16 cellular contexts compared by ENCODE assay signal in the genomic region with DNA sequence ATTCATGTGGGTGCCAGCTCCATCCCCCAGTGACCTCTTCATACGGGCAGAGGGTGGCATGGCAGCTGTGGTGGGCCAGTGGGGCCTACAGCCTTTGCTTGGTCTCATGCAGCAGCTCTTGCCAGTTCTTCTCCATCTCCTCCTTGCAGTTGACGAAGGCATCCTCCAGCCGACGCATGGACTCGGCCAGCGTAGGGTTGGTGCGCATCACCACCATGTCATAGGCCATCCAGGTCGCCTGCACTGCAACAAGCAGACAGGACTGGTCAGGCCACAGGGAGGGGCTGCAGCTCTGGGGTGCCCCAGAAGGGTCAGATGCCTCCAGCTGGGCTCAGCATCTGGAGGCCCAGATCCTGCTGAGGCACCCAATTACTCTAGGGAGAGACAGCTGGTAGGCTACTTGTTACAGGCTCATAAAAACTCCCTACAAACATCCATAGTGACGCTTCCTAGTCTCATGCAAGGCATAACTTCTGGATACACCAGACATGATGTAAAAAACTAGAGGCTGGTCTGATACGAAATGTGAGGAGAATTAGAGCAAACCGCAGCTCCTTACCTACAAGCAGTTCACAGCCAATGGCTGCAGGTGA. TPM values are rescaled to one million over a fixed set of nuclear protein-coding genes. Genes with fewer than 3 reads are reported as not detected.
DNase-seq lines count a peak whose midpoint lies in the region; ATAC-seq lines count a peak whose summit lies in the region.
"Had no signal": no experiment of that assay in that cellular context is flagged by ENCODE, and none has a peak within 500 bp of the region (broad histone marks: within the 10 kb centered on the region; RNA-seq: fewer than 3 reads in every experiment).

No MANE protein-coding gene starts in this region.

- H3K4me3 ChIP-seq in CD4-positive, CD25-positive, alpha-beta regulatory T cell (ENCODE audit: low read depth, low read length): no peak overlapping the region
- no peak overlapping the region for H3K4me3 ChIP-seq in neuronal stem cell (ENCODE audit: low read length in 2 of 2)
- H3K4me3 ChIP-seq: BLaER1 treated with 17β-estradiol and CSF1 and Interleukin-3, amounts not matched to agents 10 nM and 100 nM; K562 had no signal

- peaks cover 28% of the 10 kb centered on the region for H3K4me1 ChIP-seq in CD4-positive, CD25-positive, alpha-beta regulatory T cell (ENCODE audit: control insufficient read depth, insufficient read depth, low read length, poor library complexity, severe bottlenecking)
- no peaks in the 10 kb centered on the region for H3K4me1 ChIP-seq in neuronal stem cell (ENCODE audit: control insufficient read depth in 2 of 2, insufficient read depth in 1 of 2, low read depth in 1 of 2, low read length in 2 of 2)
- H3K4me1 ChIP-seq: Caco-2 had no signal

- no peaks in the 10 kb centered on the region for H3K27me3 ChIP-seq in CD4-positive, CD25-positive, alpha-beta regulatory T cell (ENCODE audit: control insufficient read depth, insufficient read depth, low read length)
- H3K27me3 ChIP-seq in neuronal stem cell (ENCODE audit: control insufficient read depth in 3 of 3, insufficient read depth in 3 of 3, low read depth in 1 of 3, low read length in 3 of 3): peaks cover 0 to 21% (median 0%) of the 10 kb centered on the region in 3 experiments

- no peak overlapping the region for H4K8ac ChIP-seq in neuronal stem cell (ENCODE audit: low read depth, low read length)

- no peaks in the 10 kb centered on the region for H3K36me3 ChIP-seq in CD4-positive, CD25-positive, alpha-beta regulatory T cell (ENCODE audit: control insufficient read depth, insufficient read depth, low read length)
- no peaks in the 10 kb centered on the region for H3K36me3 ChIP-seq in neuronal stem cell (replicated peaks in 1 of 2; ENCODE audit: control insufficient read depth in 2 of 2, insufficient read depth in 2 of 2, low read length in 2 of 2)
- H3K36me3 ChIP-seq: BLaER1 treated with 17β-estradiol and CSF1 and Interleukin-3, amounts not matched to agents 10 nM and 100 nM had no signal

- no peak overlapping the region for H3K27ac ChIP-seq in CD4-positive, CD25-positive, alpha-beta regulatory T cell (ENCODE audit: insufficient read depth, low read length, poor library complexity, severe bottlenecking)
- no peak overlapping the region for H3K27ac ChIP-seq in neuronal stem cell (replicated peaks; ENCODE audit: low read length)
- H3K27ac ChIP-seq: BLaER1 treated with 17β-estradiol and CSF1 and Interleukin-3, amounts not matched to agents 10 nM and 100 nM had no signal

- no peak overlapping the region for H3K14ac ChIP-seq in neuronal stem cell (ENCODE audit: low read length)

- no peak overlapping the region for H2AFZ ChIP-seq in neuronal stem cell (ENCODE audit: low read length)

- H2BK5ac ChIP-seq in neuronal stem cell (ENCODE audit: low read length): no peak overlapping the region

- no peak overlapping the region for H3K9ac ChIP-seq in neuronal stem cell (ENCODE audit: low read depth, low read length, poor library complexity)

- ATAC-seq in CD4-positive, CD25-positive, alpha-beta regulatory T cell (ENCODE audit: low read depth in 2 of 2): no peak
- no peak for ATAC-seq in GM21619 (IDR thresholded peaks at IDR 0.05; ENCODE audit: unreplicated experiment)
- no peak for ATAC-seq in GM18870 (IDR thresholded peaks at IDR 0.05; ENCODE audit: unreplicated experiment)
- ATAC-seq: K562 had no signal

- no peaks in the 10 kb centered on the region for H3K9me3 ChIP-seq in CD4-positive, CD25-positive, alpha-beta regulatory T cell (ENCODE audit: control insufficient read depth in 2 of 2, low read length in 2 of 2)
- no peaks in the 10 kb centered on the region for H3K9me3 ChIP-seq in neuronal stem cell (replicated peaks in 1 of 2; ENCODE audit: control insufficient read depth in 2 of 2, insufficient read depth in 1 of 2, low read depth in 1 of 2, low read length in 2 of 2)
- H3K9me3 ChIP-seq: BLaER1 treated with 17β-estradiol and CSF1 and Interleukin-3, amounts not matched to agents 10 nM and 100 nM; Caco-2 had no signal

- no peak overlapping the region for H3K18ac ChIP-seq in neuronal stem cell (ENCODE audit: low read length)

- intact Hi-C loops in activated T-helper 1 cell treated with anti-CD3 and anti-CD28 coated beads, Interleukin-12 subunit alpha, Interleukin-12 subunit beta, Interleukin-2, Interleukin-4 antibody, amounts not matched to agents 30 ng/mL and 10 ng/mL and 1 ng/mL, durations not matched to agents 14 hours and 24 hours and 36 hours (cut with micrococcal nuclease): no loop called here

- peaks cover 8% of the 10 kb centered on the region for H3K36me3 Mint-ChIP-seq in T-helper 1 cell treated with Interleukin-12 subunit alpha and Interleukin-12 subunit beta and Interleukin-4 antibody, amounts not matched to agents 30 μg/mL and 1 μg/mL, for 36 hours (ENCODE audit: low read depth)
- H3K36me3 Mint-ChIP-seq in CD4-positive, CD25-positive, alpha-beta regulatory T cell: no peaks in the 10 kb centered on the region
- H3K36me3 Mint-ChIP-seq in activated T-helper 1 cell treated with anti-CD3 and anti-CD28 coated beads, Interleukin-12 subunit alpha, Interleukin-12 subunit beta, Interleukin-2, Interleukin-4 antibody, amounts not matched to agents 30 ng/mL and 10 ng/mL and 1 ng/mL, durations not matched to agents 14 hours and 24 hours and 36 hours (ENCODE audit: low read depth): no peaks in the 10 kb centered on the region

- WGBS in neuronal stem cell (ENCODE audit: extremely low coverage in 2 of 2, insufficient read length in 2 of 2, insufficient replicate concordance in 1 of 2), 2 donors: no CpG with 5 or more reads among the region's 11 CpGs

- no peak overlapping the region for H3K4ac ChIP-seq in neuronal stem cell (ENCODE audit: low read length)

- H2BK120ac ChIP-seq in neuronal stem cell (ENCODE audit: low read depth, low read length): no peak overlapping the region

- DNase-seq in T-helper 1 cell (no peak), neuronal stem cell (ENCODE audit: low spot score) (no peak), AML-193 (lab: John Stamatoyannopoulos, UW) (no peak)
- DNase-seq in CD4-positive, CD25-positive, alpha-beta regulatory T cell: no peak
- no peak for DNase-seq in activated T-helper 1 cell treated with anti-CD3 and anti-CD28 coated beads, Interleukin-12 subunit alpha, Interleukin-12 subunit beta, Interleukin-2, Interleukin-4 antibody, amounts not matched to agents 30 ng/mL and 10 ng/mL and 1 ng/mL, durations not matched to agents 14 hours and 24 hours and 36 hours (ENCODE audit: low spot score)
- DNase-seq: 8988T, Caco-2, GOT3, NCI-H187, NCI-H226, NCI-H524 treated with DMSO at 0.1 percent for 48 hours had no signal

- H3K23ac ChIP-seq in neuronal stem cell (ENCODE audit: low read depth, low read length, poor library complexity): peak overlapping the region; percentile 18

- H2BK15ac ChIP-seq in neuronal stem cell (ENCODE audit: low read length): no peak overlapping the region

- peaks cover 17% of the 10 kb centered on the region for H3K4me1 Mint-ChIP-seq in T-helper 1 cell treated with Interleukin-12 subunit alpha and Interleukin-12 subunit beta and Interleukin-4 antibody, amounts not matched to agents 30 μg/mL and 1 μg/mL, for 36 hours (ENCODE audit: low read depth)
- peaks cover 0 to 29% (median 10%) of the 10 kb centered on the region in 4 donors for H3K4me1 Mint-ChIP-seq in CD4-positive, CD25-positive, alpha-beta regulatory T cell
- peaks cover 11% of the 10 kb centered on the region for H3K4me1 Mint-ChIP-seq in activated T-helper 1 cell treated with anti-CD3 and anti-CD28 coated beads, Interleukin-12 subunit alpha, Interleukin-12 subunit beta, Interleukin-2, Interleukin-4 antibody, amounts not matched to agents 30 ng/mL and 10 ng/mL and 1 ng/mL, durations not matched to agents 14 hours and 24 hours and 36 hours (ENCODE audit: low read depth)

- H3K4me3 Mint-ChIP-seq in T-helper 1 cell treated with Interleukin-12 subunit alpha and Interleukin-12 subunit beta and Interleukin-4 antibody, amounts not matched to agents 30 μg/mL and 1 μg/mL, for 36 hours: peak overlapping the region; percentile 37
- H3K4me3 Mint-ChIP-seq in CD4-positive, CD25-positive, alpha-beta regulatory T cell: peak overlapping the region; percentile 73 to 83 (median 80)
- H3K4me3 Mint-ChIP-seq in activated T-helper 1 cell treated with anti-CD3 and anti-CD28 coated beads, Interleukin-12 subunit alpha, Interleukin-12 subunit beta, Interleukin-2, Interleukin-4 antibody, amounts not matched to agents 30 ng/mL and 10 ng/mL and 1 ng/mL, durations not matched to agents 14 hours and 24 hours and 36 hours: peak overlapping the region; percentile 23

- H3K4me2 ChIP-seq in neuronal stem cell (ENCODE audit: insufficient read depth, low read length, poor library complexity, severe bottlenecking): no peak overlapping the region

- no peak overlapping the region for H3K27ac Mint-ChIP-seq in T-helper 1 cell treated with Interleukin-12 subunit alpha and Interleukin-12 subunit beta and Interleukin-4 antibody, amounts not matched to agents 30 μg/mL and 1 μg/mL, for 36 hours
- peak overlapping the region in 1 of 3 donors; percentile 69 for H3K27ac Mint-ChIP-seq in CD4-positive, CD25-positive, alpha-beta regulatory T cell
- no peak overlapping the region for H3K27ac Mint-ChIP-seq in activated T-helper 1 cell treated with anti-CD3 and anti-CD28 coated beads, Interleukin-12 subunit alpha, Interleukin-12 subunit beta, Interleukin-2, Interleukin-4 antibody, amounts not matched to agents 30 ng/mL and 10 ng/mL and 1 ng/mL, durations not matched to agents 14 hours and 24 hours and 36 hours

- H2BK12ac ChIP-seq in neuronal stem cell (ENCODE audit: low read length): no peak overlapping the region

- no peaks in the 10 kb centered on the region for H3K79me1 ChIP-seq in neuronal stem cell (ENCODE audit: low read depth, low read length)

- no peak overlapping the region for H2AK5ac ChIP-seq in neuronal stem cell (ENCODE audit: low read depth, low read length)

- H3K9me3 Mint-ChIP-seq in T-helper 1 cell treated with Interleukin-12 subunit alpha and Interleukin-12 subunit beta and Interleukin-4 antibody, amounts not matched to agents 30 μg/mL and 1 μg/mL, for 36 hours: no peaks in the 10 kb centered on the region
- H3K9me3 Mint-ChIP-seq in CD4-positive, CD25-positive, alpha-beta regulatory T cell: no peaks in the 10 kb centered on the region
- H3K9me3 Mint-ChIP-seq in activated T-helper 1 cell treated with anti-CD3 and anti-CD28 coated beads, Interleukin-12 subunit alpha, Interleukin-12 subunit beta, Interleukin-2, Interleukin-4 antibody, amounts not matched to agents 30 ng/mL and 10 ng/mL and 1 ng/mL, durations not matched to agents 14 hours and 24 hours and 36 hours: no peaks in the 10 kb centered on the region

- no peaks in the 10 kb centered on the region for H3K27me3 Mint-ChIP-seq in T-helper 1 cell treated with Interleukin-12 subunit alpha and Interleukin-12 subunit beta and Interleukin-4 antibody, amounts not matched to agents 30 μg/mL and 1 μg/mL, for 36 hours (ENCODE audit: low read depth)
- no peaks in the 10 kb centered on the region for H3K27me3 Mint-ChIP-seq in CD4-positive, CD25-positive, alpha-beta regulatory T cell
- H3K27me3 Mint-ChIP-seq in activated T-helper 1 cell treated with anti-CD3 and anti-CD28 coated beads, Interleukin-12 subunit alpha, Interleukin-12 subunit beta, Interleukin-2, Interleukin-4 antibody, amounts not matched to agents 30 ng/mL and 10 ng/mL and 1 ng/mL, durations not matched to agents 14 hours and 24 hours and 36 hours (ENCODE audit: insufficient read depth): peaks cover 3% of the 10 kb centered on the region

- H4K91ac ChIP-seq in neuronal stem cell (ENCODE audit: low read depth, low read length, poor library complexity): no peak overlapping the region

RNA-seq across cellular contexts. Expression of gene KLHDC7B, which starts 5.6 kb away (rescaled TPM):
- total RNA-seq in CD4-positive, CD25-positive, alpha-beta regulatory T cell: 5.9 TPM
- polyA plus RNA-seq in CD4-positive, CD25-positive, alpha-beta regulatory T cell: 10 to 100 TPM in 1 of 4 donors, 1 to 10 TPM in 3; 5.6 to 11.7 (median 8.4) TPM
- total RNA-seq in activated T-helper 1 cell treated with anti-CD3 and anti-CD28 coated beads, Interleukin-12 subunit alpha, Interleukin-12 subunit beta, Interleukin-2, Interleukin-4 antibody, amounts not matched to agents 30 ng/mL and 10 ng/mL and 1 ng/mL, durations not matched to agents 14 hours and 24 hours and 36 hours: 5.5 TPM in 2 replicates
- polyA plus RNA-seq in neuronal stem cell (2013, experiment 1 of 2): 0.01 TPM
- 0.01 TPM for polyA plus RNA-seq in neuronal stem cell (2013, experiment 2 of 2)

RNA-seq across cellular contexts. Expression of gene SYCE3, which starts 11.5 kb away (rescaled TPM):
- not detected for total RNA-seq in CD4-positive, CD25-positive, alpha-beta regulatory T cell
- not detected for polyA plus RNA-seq in CD4-positive, CD25-positive, alpha-beta regulatory T cell
- total RNA-seq in activated T-helper 1 cell treated with anti-CD3 and anti-CD28 coated beads, Interleukin-12 subunit alpha, Interleukin-12 subunit beta, Interleukin-2, Interleukin-4 antibody, amounts not matched to agents 30 ng/mL and 10 ng/mL and 1 ng/mL, durations not matched to agents 14 hours and 24 hours and 36 hours: 0.83 TPM in 1 of 2 replicates, not detected in the other
- polyA plus RNA-seq in neuronal stem cell (2013, experiment 1 of 2): 1.7 TPM
- 1.6 TPM for polyA plus RNA-seq in neuronal stem cell (2013, experiment 2 of 2)
- total RNA-seq: Caco-2, K562 had no signal

RNA-seq across cellular contexts. Expression of gene TYMP, which starts 21.4 kb away (rescaled TPM):
- total RNA-seq in CD4-positive, CD25-positive, alpha-beta regulatory T cell: 46.9 TPM
- 10 to 100 TPM; 29.2 to 65.2 (median 44.4) TPM for polyA plus RNA-seq in CD4-positive, CD25-positive, alpha-beta regulatory T cell
- 57.2 and 59.9 TPM in 2 replicates for total RNA-seq in activated T-helper 1 cell treated with anti-CD3 and anti-CD28 coated beads, Interleukin-12 subunit alpha, Interleukin-12 subunit beta, Interleukin-2, Interleukin-4 antibody, amounts not matched to agents 30 ng/mL and 10 ng/mL and 1 ng/mL, durations not matched to agents 14 hours and 24 hours and 36 hours
- polyA plus RNA-seq in neuronal stem cell (2013, experiment 1 of 2): 3.0 TPM
- polyA plus RNA-seq in neuronal stem cell (2013, experiment 2 of 2): 2.9 TPM

RNA-seq across cellular contexts. Expression of gene SCO2, which starts 25.9 kb away (rescaled TPM):
- total RNA-seq in CD4-positive, CD25-positive, alpha-beta regulatory T cell: 14.6 TPM
- 10 to 100 TPM in 1 of 4 donors, 1 to 10 TPM in 3; 6.4 to 10.4 (median 7.7) TPM for polyA plus RNA-seq in CD4-positive, CD25-positive, alpha-beta regulatory T cell
- total RNA-seq in activated T-helper 1 cell treated with anti-CD3 and anti-CD28 coated beads, Interleukin-12 subunit alpha, Interleukin-12 subunit beta, Interleukin-2, Interleukin-4 antibody, amounts not matched to agents 30 ng/mL and 10 ng/mL and 1 ng/mL, durations not matched to agents 14 hours and 24 hours and 36 hours: 8.7 and 14.8 TPM in 2 replicates
- 0.50 TPM for polyA plus RNA-seq in neuronal stem cell (2013, experiment 1 of 2)
- 0.90 TPM for polyA plus RNA-seq in neuronal stem cell (2013, experiment 2 of 2)

RNA-seq across cellular contexts. Expression of gene CPT1B, which starts 27.0 kb away (rescaled TPM):
- total RNA-seq in CD4-positive, CD25-positive, alpha-beta regulatory T cell: 71.8 TPM
- polyA plus RNA-seq in CD4-positive, CD25-positive, alpha-beta regulatory T cell: under 1 TPM in 3 of 4 donors, not detected in 1; 0.25 to 0.76 (median 0.27) TPM
- total RNA-seq in activated T-helper 1 cell treated with anti-CD3 and anti-CD28 coated beads, Interleukin-12 subunit alpha, Interleukin-12 subunit beta, Interleukin-2, Interleukin-4 antibody, amounts not matched to agents 30 ng/mL and 10 ng/mL and 1 ng/mL, durations not matched to agents 14 hours and 24 hours and 36 hours: 65.6 and 68.2 TPM in 2 replicates
- 25.7 TPM for polyA plus RNA-seq in neuronal stem cell (2013, experiment 1 of 2)
- 25.4 TPM for polyA plus RNA-seq in neuronal stem cell (2013, experiment 2 of 2)

Comparison
In these comparisons a context has a peak if more than half of its experiments do, and no peak if none do; other contexts are left out.
1. H3K4me3 Mint-ChIP-seq: peak in every context shown above with its lines; median percentile 80 in CD4-positive, CD25-positive, alpha-beta regulatory T cell; 37 in T-helper 1 cell treated with Interleukin-12 subunit alpha and Interleukin-12 subunit beta and Interleukin-4 antibody, amounts not matched to agents 30 μg/mL and 1 μg/mL, for 36 hours; 23 in activated T-helper 1 cell treated with anti-CD3 and anti-CD28 coated beads, Interleukin-12 subunit alpha, Interleukin-12 subunit beta, Interleukin-2, Interleukin-4 antibody, amounts not matched to agents 30 ng/mL and 10 ng/mL and 1 ng/mL, durations not matched to agents 14 hours and 24 hours and 36 hours.